ENCODE assay signal across 8 cellular contexts in genomic region chr3:195270079-195270349, GRCh38. TPM values are rescaled to one million over a fixed set of nuclear protein-coding genes. Genes with fewer than 3 reads are reported as not detected.
DNase-seq lines count a peak whose midpoint lies in the region; ATAC-seq and TF ChIP-seq lines count a peak whose summit lies in the region.

No MANE protein-coding gene starts in this region.

- H3K4me3 ChIP-seq in right atrium auricular region = peak overlapping the region; percentile 73 to 77
- H3K4me3 ChIP-seq in breast epithelium = peak overlapping the region; percentile 63 to 95 (median 72)
- peak overlapping the region; percentile 81 for H3K4me3 ChIP-seq in mononuclear cell (ENCODE audit: low read length)
- peak overlapping the region; percentile 71 to 76 for H3K4me3 ChIP-seq in vagina

- no peaks in the 10 kb centered on the region for H3K36me3 ChIP-seq in right atrium auricular region
- no peaks in the 10 kb centered on the region for H3K36me3 ChIP-seq in breast epithelium
- no peaks in the 10 kb centered on the region for H3K36me3 ChIP-seq in vagina

- intact Hi-C loops in Right ventricle myocardium inferior (cut with DNase I) (loop anchor here (2.0 kb wide), 1 partner anchor 173 kb away; the partner anchor contains the start of gene ACAP2), breast epithelium (cut with DNase I; ENCODE audit: low total_unique reads) (no loop called here), vagina (cut with DNase I) (loop anchor here (2.0 to 10.0 kb wide), 2 partner anchors 175 to 253 kb away; partner anchors contain the start of gene ACAP2)

- H3K4me1 ChIP-seq in right atrium auricular region (peaks cover 0 to 25% of the 10 kb centered on the region in 2 donors), breast epithelium (peaks cover 0 to 8% of the 10 kb centered on the region in 2 donors), mononuclear cell (ENCODE audit: insufficient read depth, low read length) (peaks cover 27% of the 10 kb centered on the region), vagina (peaks cover 28% of the 10 kb centered on the region)

- ATAC-seq in Right ventricle myocardium inferior (no peak), GM21447 (IDR thresholded peaks at IDR 0.05; ENCODE audit: unreplicated experiment) (no peak)

- TF ChIP-seq POLR2A in breast epithelium (IDR thresholded peaks at IDR 0.05) (no peak), vagina (IDR thresholded peaks at IDR 0.05) (no peak)

- H3K27me3 ChIP-seq in right atrium auricular region = no peaks in the 10 kb centered on the region
- H3K27me3 ChIP-seq in breast epithelium = no peaks in the 10 kb centered on the region
- no peaks in the 10 kb centered on the region for H3K27me3 ChIP-seq in mononuclear cell (ENCODE audit: insufficient read depth, low read length)
- H3K27me3 ChIP-seq in vagina = no peaks in the 10 kb centered on the region

- TF ChIP-seq CTCF in right atrium auricular region (IDR thresholded peaks at IDR 0.05) (no peak), breast epithelium (IDR thresholded peaks at IDR 0.05) (no peak), vagina (IDR thresholded peaks at IDR 0.05) (no peak)

- H3K27ac ChIP-seq in right atrium auricular region (peak overlapping the region; percentile 80 to 93), breast epithelium (peak overlapping the region in 1 of 2 donors; percentile 14), vagina (peak overlapping the region; percentile 85)

- no peaks in the 10 kb centered on the region for H3K9me3 ChIP-seq in right atrium auricular region
- no peaks in the 10 kb centered on the region for H3K9me3 ChIP-seq in breast epithelium
- H3K9me3 ChIP-seq in mononuclear cell (ENCODE audit: low read depth, low read length) = no peaks in the 10 kb centered on the region
- H3K9me3 ChIP-seq in vagina = no peaks in the 10 kb centered on the region

- DNase-seq in right atrium auricular region (ENCODE audit: low spot score) (no peak), Right ventricle myocardium inferior (ENCODE audit: missing footprints) (no peak), breast epithelium (ENCODE audit: low spot score in 2 of 2) (no peak), vagina (ENCODE audit: extremely low spot score in 2 of 2) (no peak), A172 (ENCODE audit: low spot score) (no peak), islet precursor cell (no peak)

RNA-seq across cellular contexts. Expression of gene XXYLT1, which starts 0.9 kb away (rescaled TPM):
- total RNA-seq in right atrium auricular region = 1 to 10 TPM; 4.6 to 6.7 TPM
- total RNA-seq in Right ventricle myocardium inferior = 2.7 TPM
- total RNA-seq in breast epithelium = 10 to 100 TPM in 2 of 3 donors, 1 to 10 TPM in 1; 7.2 to 13.0 (median 10.8) TPM
- total RNA-seq in mononuclear cell = 9.0 TPM
- 14.5 TPM for total RNA-seq in vagina
- total RNA-seq in A172 (2014; rRNA removed; shearing (Covaris generic)) = 46.6 and 49.1 TPM in 2 replicates
